ENCODE assay signal across 8 cellular contexts in genomic region chr17:9554715-9555114, GRCh38. TPM values are rescaled to one million over a fixed set of nuclear protein-coding genes. Genes with fewer than 3 reads are reported as not detected.
DNase-seq lines count a peak whose midpoint lies in the region; ATAC-seq and TF ChIP-seq lines count a peak whose summit lies in the region.
"Not testable (repeated sequence)": the region's sequence is repeated elsewhere in the genome, so short reads cannot be mapped to it uniquely, and the experiment has no call there.

No MANE protein-coding gene starts in this region.

- H3K9me3 ChIP-seq in WERI-Rb-1 (ENCODE audit: severe bottlenecking); cardiac muscle cell (ENCODE audit: low read depth); upper lobe of right lung: not testable (repeated sequence)

- not testable (repeated sequence) for H3K4me1 Mint-ChIP-seq in neural crest cell

- H3K4me3 ChIP-seq in Jurkat, Clone E6-1 (ENCODE audit: low read length); WERI-Rb-1 (ENCODE audit: low read depth, low read length); cardiac muscle cell; upper lobe of right lung: not testable (repeated sequence)

- not testable (repeated sequence) for H3K36me3 Mint-ChIP-seq in neural crest cell (ENCODE audit: low read depth)

- not testable (repeated sequence) for ATAC-seq in upper lobe of right lung

- not testable (repeated sequence) for H3K27me3 Mint-ChIP-seq in neural crest cell (ENCODE audit: low read depth)

- DNase-seq in EH (ENCODE audit: low read depth) (peak; percentile 45), NCI-H82 treated with DMSO at 0.1 percent for 48 hours (lab: John Stamatoyannopoulos, UW; ENCODE audit: unreplicated experiment) (peak; percentile 31), WERI-Rb-1 (peak; percentile 76), astrocyte of the hippocampus (ENCODE audit: low read depth, low spot score) (peak; percentile 60), cardiac muscle cell (ENCODE audit: low read depth in 1 of 2, low spot score in 1 of 2) (peak; percentile 58 to 69), neural crest cell (ENCODE audit: low read depth, low spot score) (peak; percentile 68)
- DNase-seq in Jurkat, Clone E6-1 (ENCODE audit: low read depth, low spot score), result peak; percentile 57
- DNase-seq in upper lobe of right lung, result not testable (repeated sequence)

- peak; percentile 36; the same call in 1 of the 2 replicates for TF ChIP-seq CTCF in WERI-Rb-1 (IDR thresholded peaks at IDR 0.05; ENCODE audit: low read depth, low read length)
- TF ChIP-seq CTCF in cardiac muscle cell (IDR thresholded peaks at IDR 0.05; ENCODE audit: low read depth, low read length), result peak; percentile 38
- peak; percentile 70 for TF ChIP-seq CTCF in neural crest cell (conservative IDR thresholded peaks at IDR 0.05)
- TF ChIP-seq CTCF in upper lobe of right lung (IDR thresholded peaks at IDR 0.05), result peak; percentile 40

- not testable (repeated sequence) for H3K27ac ChIP-seq in WERI-Rb-1, cardiac muscle cell, upper lobe of right lung

- H3K4me1 ChIP-seq in cardiac muscle cell (ENCODE audit: low read depth); upper lobe of right lung: not testable (repeated sequence)

- intact Hi-C loops in upper lobe of right lung (cut with DNase I), result not testable (repeated sequence)

- not testable (repeated sequence) for H3K36me3 ChIP-seq in WERI-Rb-1, cardiac muscle cell
- H3K36me3 ChIP-seq in upper lobe of right lung, result peaks cover 30% of the 10 kb centered on the region

- not testable (repeated sequence) for H3K27ac Mint-ChIP-seq in neural crest cell (ENCODE audit: unreplicated experiment)

- H3K9me3 Mint-ChIP-seq in neural crest cell, result not testable (repeated sequence)

- H3K27me3 ChIP-seq in WERI-Rb-1 (ENCODE audit: insufficient read depth, low read depth, severe bottlenecking); cardiac muscle cell; upper lobe of right lung: not testable (repeated sequence)

- not testable (repeated sequence) for H3K4me3 Mint-ChIP-seq in neural crest cell

RNA-seq across cellular contexts. Expression of gene STX8, which starts 20.9 kb away (rescaled TPM):
- 98.1 TPM for polyA plus RNA-seq in Jurkat, Clone E6-1 (2012; ENCODE audit: insufficient read depth, insufficient read length)
- total RNA-seq in cardiac muscle cell, result 46.9 and 57.0 TPM in 2 replicates
- 95.2 and 95.3 TPM in 2 replicates for polyA plus RNA-seq in cardiac muscle cell
- 56.6 and 59.9 TPM in 2 replicates for total RNA-seq in neural crest cell
- 52.5 TPM for total RNA-seq in upper lobe of right lung

RNA-seq across cellular contexts. Expression of gene CFAP52, which starts 21.7 kb away (rescaled TPM):
- not detected for polyA plus RNA-seq in Jurkat, Clone E6-1 (2012; ENCODE audit: insufficient read depth, insufficient read length)
- total RNA-seq in cardiac muscle cell (not detected in 2 replicates), neural crest cell (not detected in 2 replicates), upper lobe of right lung (not detected)
- 0.50 and 0.75 TPM in 2 replicates for polyA plus RNA-seq in cardiac muscle cell
